Comparison of ENCODE assay signal across 8 cellular contexts in genomic region chr17:59154721-59155438, GRCh38. TPM values are rescaled to one million over a fixed set of nuclear protein-coding genes. Genes with fewer than 3 reads are reported as not detected.
DNase-seq lines count a peak whose midpoint lies in the region; ATAC-seq, FAIRE-seq and TF ChIP-seq lines count a peak whose summit lies in the region.

A gene with protein sequence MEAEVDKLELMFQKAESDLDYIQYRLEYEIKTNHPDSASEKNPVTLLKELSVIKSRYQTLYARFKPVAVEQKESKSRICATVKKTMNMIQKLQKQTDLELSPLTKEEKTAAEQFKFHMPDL (minus strand): TSS chr17:59155186. CDS start chr17:59155163, 23 bp downstream.

- FAIRE-seq in RCC 7860 (lab: Jason Lieb, UNC) = no peak

- peaks cover 1% of the 10 kb centered on the region for H3K27me3 Mint-ChIP-seq in IgD-negative memory B cell
- H3K27me3 Mint-ChIP-seq in activated T-helper 2 cell treated with anti-CD3 and anti-CD28 coated beads, Interferon-gamma antibody, Interleukin-2, Interleukin-4, amounts not matched to agents 10 μg/mL and 5 μg/mL and 100 μg/mL, durations not matched to agents 14 hours and 24 hours and 36 hours (ENCODE audit: low read depth) = no peaks in the 10 kb centered on the region

- DNase-seq in DMS 273 treated with DMSO at 0.1 percent for 48 hours (lab: John Stamatoyannopoulos, UW) = peak; percentile 88
- peak; percentile 100 for DNase-seq in RCC 7860 (ENCODE audit: low spot score)
- peak; percentile 99 for DNase-seq in activated T-helper 2 cell treated with anti-CD3 and anti-CD28 coated beads, Interferon-gamma antibody, Interleukin-2, Interleukin-4, amounts not matched to agents 10 μg/mL and 5 μg/mL and 100 μg/mL, durations not matched to agents 14 hours and 24 hours and 36 hours (ENCODE audit: low spot score)
- DNase-seq in foreskin fibroblast = no peak
- peak; percentile 76 for DNase-seq in omental fat pad (ENCODE audit: low spot score)
- DNase-seq in testis = peak; percentile 97

- no peak within 1 kb of the TSS for H3K4me3 Mint-ChIP-seq in IgD-negative memory B cell
- no peak within 1 kb of the TSS for H3K4me3 Mint-ChIP-seq in activated T-helper 2 cell treated with anti-CD3 and anti-CD28 coated beads, Interferon-gamma antibody, Interleukin-2, Interleukin-4, amounts not matched to agents 10 μg/mL and 5 μg/mL and 100 μg/mL, durations not matched to agents 14 hours and 24 hours and 36 hours (ENCODE audit: low read depth)

- H3K36me3 ChIP-seq in testis (ENCODE audit: low read depth, missing control alignments) = no peaks in the 10 kb centered on the region

- H3K27ac ChIP-seq in testis = peak within 1 kb of the TSS; percentile 79 to 84

- H3K27ac Mint-ChIP-seq in IgD-negative memory B cell = no peak within 1 kb of the TSS
- H3K27ac Mint-ChIP-seq in activated T-helper 2 cell treated with anti-CD3 and anti-CD28 coated beads, Interferon-gamma antibody, Interleukin-2, Interleukin-4, amounts not matched to agents 10 μg/mL and 5 μg/mL and 100 μg/mL, durations not matched to agents 14 hours and 24 hours and 36 hours = no peak within 1 kb of the TSS

- H3K4me3 ChIP-seq in foreskin fibroblast (ENCODE audit: low read depth in 1 of 2, low read length in 2 of 2) (peak within 1 kb of the TSS; percentile 92 to 94), testis (peak within 1 kb of the TSS; percentile 67 to 69)

- no peaks in the 10 kb centered on the region for H3K27me3 ChIP-seq in testis

- intact Hi-C loops in activated T-helper 2 cell treated with anti-CD3 and anti-CD28 coated beads, Interferon-gamma antibody, Interleukin-2, Interleukin-4, amounts not matched to agents 10 μg/mL and 5 μg/mL and 100 μg/mL, durations not matched to agents 14 hours and 24 hours and 36 hours (cut with micrococcal nuclease) = loop anchor here (1.0 to 5.0 kb wide), 4 partner anchors 49 to 522 kb away; partner anchors contain the start of genes DHX40, SMG8 and TRIM37
- intact Hi-C loops in testis (cut with DNase I; ENCODE audit: low total_unique reads) = no loop called here

- H3K9me3 Mint-ChIP-seq in IgD-negative memory B cell = no peaks in the 10 kb centered on the region
- H3K9me3 Mint-ChIP-seq in activated T-helper 2 cell treated with anti-CD3 and anti-CD28 coated beads, Interferon-gamma antibody, Interleukin-2, Interleukin-4, amounts not matched to agents 10 μg/mL and 5 μg/mL and 100 μg/mL, durations not matched to agents 14 hours and 24 hours and 36 hours = no peaks in the 10 kb centered on the region

- H3K36me3 Mint-ChIP-seq in IgD-negative memory B cell = no peaks in the 10 kb centered on the region
- peaks cover 21% of the 10 kb centered on the region for H3K36me3 Mint-ChIP-seq in activated T-helper 2 cell treated with anti-CD3 and anti-CD28 coated beads, Interferon-gamma antibody, Interleukin-2, Interleukin-4, amounts not matched to agents 10 μg/mL and 5 μg/mL and 100 μg/mL, durations not matched to agents 14 hours and 24 hours and 36 hours (ENCODE audit: low read depth)

- H3K9me3 ChIP-seq in testis = no peaks in the 10 kb centered on the region

- WGBS in testis, 2 donors = 0 to 1% methylated on average over 35 to 39 of the region's 39 CpGs

- peaks cover 9 to 19% (median 15%) of the 10 kb centered on the region in 3 donors for H3K4me1 Mint-ChIP-seq in IgD-negative memory B cell
- H3K4me1 Mint-ChIP-seq in activated T-helper 2 cell treated with anti-CD3 and anti-CD28 coated beads, Interferon-gamma antibody, Interleukin-2, Interleukin-4, amounts not matched to agents 10 μg/mL and 5 μg/mL and 100 μg/mL, durations not matched to agents 14 hours and 24 hours and 36 hours (ENCODE audit: low read depth) = peaks cover 51% of the 10 kb centered on the region

- peaks cover 5% of the 10 kb centered on the region for H3K4me1 ChIP-seq in testis

- no peak for TF ChIP-seq CTCF in foreskin fibroblast (IDR thresholded peaks at IDR 0.05; ENCODE audit: low read depth, low read length)
- no peak for TF ChIP-seq CTCF in omental fat pad (IDR thresholded peaks at IDR 0.05)
- TF ChIP-seq CTCF in testis (IDR thresholded peaks at IDR 0.05) = no peak

- peak; percentile 73 for ATAC-seq in GM21619 (IDR thresholded peaks at IDR 0.05; ENCODE audit: unreplicated experiment)
- peak; percentile 97 for ATAC-seq in omental fat pad (ENCODE audit: low FRiP score)

- no peak for TF ChIP-seq POLR2A in testis (IDR thresholded peaks at IDR 0.05)

RNA-seq across cellular contexts. Expression of the gene that starts here (rescaled TPM):
- polyA plus RNA-seq in IgD-negative memory B cell (31.4 TPM), testis (ENCODE audit: insufficient read depth, low read depth, low replicate concordance) (28.2 TPM)
- 62.2 and 69.9 TPM in 2 replicates for total RNA-seq in activated T-helper 2 cell treated with anti-CD3 and anti-CD28 coated beads, Interferon-gamma antibody, Interleukin-2, Interleukin-4, amounts not matched to agents 10 μg/mL and 5 μg/mL and 100 μg/mL, durations not matched to agents 14 hours and 24 hours and 36 hours
- total RNA-seq in omental fat pad (10 to 100 TPM; 11.8 to 28.4 (median 20.2) TPM), testis (10 to 100 TPM; 46.6 to 51.2 TPM)

Comparison
In these comparisons a context has a peak if more than half of its experiments do, and no peak if none do; other contexts are left out.
1. DNase-seq: peak in DMS 273 treated with DMSO at 0.1 percent for 48 hours (single experiment), RCC 7860 (single experiment), activated T-helper 2 cell treated with anti-CD3 and anti-CD28 coated beads, Interferon-gamma antibody, Interleukin-2, Interleukin-4, amounts not matched to agents 10 μg/mL and 5 μg/mL and 100 μg/mL, durations not matched to agents 14 hours and 24 hours and 36 hours (single experiment), omental fat pad (single experiment) and testis (single experiment); none in foreskin fibroblast (0 of 2).